9 cellular contexts compared by ENCODE assay signal in the genomic region with DNA sequence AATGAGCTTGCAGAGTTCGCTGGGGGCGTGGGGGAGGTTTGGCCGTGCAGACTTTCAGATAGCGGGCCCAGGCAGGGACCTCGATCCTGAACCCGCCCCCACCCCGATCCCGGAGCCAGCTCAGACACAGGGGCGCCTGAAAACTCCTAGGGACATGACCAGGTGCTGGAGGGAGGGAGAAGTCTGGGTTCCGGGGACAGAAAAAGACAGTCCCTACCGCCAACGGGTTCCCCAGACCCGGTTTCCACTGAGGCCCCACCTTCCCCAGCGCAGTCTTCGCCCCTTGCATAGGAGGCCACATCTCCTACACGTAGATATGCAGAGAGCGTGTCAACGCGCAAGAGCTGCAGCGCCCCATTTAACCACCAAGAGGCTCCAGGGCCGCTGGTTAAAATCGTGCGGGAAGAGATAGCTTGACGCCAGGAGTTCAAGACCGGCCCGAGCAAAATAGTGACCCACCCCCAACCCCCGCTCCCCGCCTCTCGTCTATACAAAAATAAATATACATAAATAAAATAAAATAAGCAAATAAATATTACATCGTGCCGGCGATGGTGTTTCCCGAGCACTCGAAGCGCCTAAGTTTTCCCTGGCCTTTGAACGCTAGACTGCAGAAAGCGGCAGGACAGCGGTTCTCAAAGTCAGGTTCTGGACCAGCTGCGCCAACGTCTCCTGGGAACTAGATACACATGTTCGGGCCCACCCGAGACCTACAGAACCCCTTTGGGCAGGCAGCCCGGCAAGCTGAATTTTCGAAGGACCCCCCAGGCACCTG. TPM values are rescaled to one million over a fixed set of nuclear protein-coding genes. Genes with fewer than 3 reads are reported as not detected.
A peak's percentile ranks its signal among the peaks of the same experiment; 100 is the strongest.
DNase-seq lines count a peak whose midpoint lies in the region; ATAC-seq, FAIRE-seq and TF ChIP-seq lines count a peak whose summit lies in the region.
"Had no signal": no experiment of that assay in that cellular context is flagged by ENCODE, and none has a peak within 500 bp of the region (broad histone marks: within the 10 kb centered on the region; RNA-seq: fewer than 3 reads in every experiment).

No MANE protein-coding gene starts in this region.

- peak overlapping the region; percentile 27 for H3K27ac ChIP-seq in A673 (ENCODE audit: low read depth, low read length, poor library complexity, severe bottlenecking)
- H3K27ac ChIP-seq in HUES6 (ENCODE audit: low read depth, low read length), result no peak overlapping the region
- no peak overlapping the region for H3K27ac ChIP-seq in endothelial cell of umbilical vein (ENCODE audit: insufficient read depth, low read depth, low read length)
- no peak overlapping the region for H3K27ac ChIP-seq in muscle layer of duodenum (ENCODE audit: low read length)

- H3K4me2 ChIP-seq in endothelial cell of umbilical vein (ENCODE audit: insufficient read depth, low read length), result no peak overlapping the region

- CTCF ChIA-PET in A673 (lab: Charles Lee) (interaction anchor here (0.5 to 1.2 kb wide), 5 partner anchors 8 to 87 kb away, joined by 3 to 7 read pairs (median 4); a partner anchor contains a TSS), endothelial cell of umbilical vein (lab: Charles Lee) (interaction anchor here (0.5 to 3.0 kb wide), 10 partner anchors 10 to 141 kb away, joined by 3 to 21 read pairs (median 4); no protein-coding TSS in a partner anchor)

- H3K9me3 ChIP-seq in A673 (ENCODE audit: low read depth, low read length, poor library complexity, severe bottlenecking) (no peaks in the 10 kb centered on the region), HUES6 (ENCODE audit: control insufficient read depth, insufficient read depth, low read depth, low read length) (no peaks in the 10 kb centered on the region), endothelial cell of umbilical vein (replicated peaks; ENCODE audit: control insufficient read depth, insufficient read depth, low read length) (no peaks in the 10 kb centered on the region), muscle layer of duodenum (ENCODE audit: control insufficient read depth in 1 of 2, low read length in 2 of 2) (no peaks in the 10 kb centered on the region)

- dilution Hi-C loops in endothelial cell of umbilical vein (cut with MboI; ENCODE audit: extremely low pct_ligation_motif_present, low sequenced_read_pairs), result no loop called here

- no peaks in the 10 kb centered on the region for H3K9me1 ChIP-seq in endothelial cell of umbilical vein (replicated peaks; ENCODE audit: control insufficient read depth, extremely low read depth, insufficient read depth, low read length)

- no peak for ATAC-seq in GM21423 (IDR thresholded peaks at IDR 0.05; ENCODE audit: unreplicated experiment)
- ATAC-seq in GM18511 (IDR thresholded peaks at IDR 0.05; ENCODE audit: unreplicated experiment), result no peak

- H3K36me3 ChIP-seq in A673 (ENCODE audit: insufficient read depth, low read length, poor library complexity, severe bottlenecking) (no peaks in the 10 kb centered on the region), HUES6 (ENCODE audit: control insufficient read depth, insufficient read depth, low read length) (no peaks in the 10 kb centered on the region), endothelial cell of umbilical vein (ENCODE audit: control insufficient read depth in 2 of 2, extremely low read depth in 1 of 2, insufficient read depth in 2 of 2, low read length in 2 of 2) (no peaks in the 10 kb centered on the region), muscle layer of duodenum (ENCODE audit: control insufficient read depth in 1 of 2, insufficient read depth in 2 of 2, low read length in 2 of 2) (no peaks in the 10 kb centered on the region)

- no peaks in the 10 kb centered on the region for H3K79me2 ChIP-seq in endothelial cell of umbilical vein (ENCODE audit: control insufficient read depth, insufficient read depth, low read length)

- TF ChIP-seq CTCF in A673 (conservative IDR thresholded peaks at IDR 0.05; ENCODE audit: low read depth, low read length) (peak; percentile 33; the same call in 1 of the 2 replicates), endothelial cell of umbilical vein (IDR thresholded peaks at IDR 0.05; ENCODE audit: extremely low read depth in 1 of 2, insufficient read depth in 1 of 2, low read depth in 1 of 2, low read length in 2 of 2) (peak in 1 of 2 donors; percentile 17)

- peak overlapping the region; percentile 50 for H3K9ac ChIP-seq in HUES6 (ENCODE audit: low read length)
- no peak overlapping the region for H3K9ac ChIP-seq in endothelial cell of umbilical vein (replicated peaks; ENCODE audit: extremely low read depth, insufficient read depth, low read length)

- H3K27me3 ChIP-seq in A673 (replicated peaks; ENCODE audit: insufficient read depth, low read depth, low read length, poor library complexity) (no peaks in the 10 kb centered on the region), HUES6 (ENCODE audit: control insufficient read depth, insufficient read depth, low read length) (peaks cover 9% of the 10 kb centered on the region; the same call in 1 of the 2 replicates), endothelial cell of umbilical vein (ENCODE audit: control insufficient read depth in 2 of 2, insufficient read depth in 2 of 2, low read length in 2 of 2) (peaks cover 30 to 32% of the 10 kb centered on the region in 2 experiments), muscle layer of duodenum (ENCODE audit: low read depth, low read length) (peaks cover 22% of the 10 kb centered on the region)

- no peak overlapping the region for H2AFZ ChIP-seq in endothelial cell of umbilical vein (ENCODE audit: low read depth, low read length)

- H3K4me1 ChIP-seq in A673 (ENCODE audit: insufficient read depth, low read length, poor library complexity, severe bottlenecking) (peaks cover 23% of the 10 kb centered on the region), HUES6 (ENCODE audit: control insufficient read depth, insufficient read depth, low read length) (peaks cover 32% of the 10 kb centered on the region), endothelial cell of umbilical vein (ENCODE audit: control insufficient read depth, extremely low read depth, insufficient read depth, low read length) (no peaks in the 10 kb centered on the region), muscle layer of duodenum (ENCODE audit: control insufficient read depth in 1 of 2, insufficient read depth in 2 of 2, low read length in 2 of 2) (peaks cover 0 to 14% of the 10 kb centered on the region in 2 donors)

- POLR2A ChIA-PET in A673 (lab: Charles Lee; ENCODE audit: low non-redundant PET) (no interaction called here), endothelial cell of umbilical vein (lab: Charles Lee) (no interaction called here)

- intact Hi-C loops in A673 (cut with micrococcal nuclease; ENCODE audit: unreplicated experiment) (no loop called here), endothelial cell of umbilical vein (cut with micrococcal nuclease) (no loop called here)

- H4K20me1 ChIP-seq in endothelial cell of umbilical vein (replicated peaks; ENCODE audit: control insufficient read depth, extremely low read depth, insufficient read depth, low read length), result no peaks in the 10 kb centered on the region

- BruUV-seq in A673 (replicated peaks; lab: Mats Ljungman, UMichigan) (no TSS peak), endothelial cell of umbilical vein (replicated peaks; lab: Mats Ljungman, UMichigan) (no TSS peak)

- DNase-seq in A673 (ENCODE audit: low spot score), result peak; percentile 78
- DNase-seq in endothelial cell of umbilical vein (ENCODE audit: low read depth, low spot score), result no peak
- no peak for DNase-seq in ureter (ENCODE audit: low spot score)
- no peak for DNase-seq in NCI-H1092 (lab: John Stamatoyannopoulos, UW)
- DNase-seq: activated CD8-positive, alpha-beta memory T cell treated with anti-CD3 and anti-CD28 coated beads, Interleukin-2, amount 50 U/mL, for 48 hours had no signal

- peak overlapping the region; percentile 37 for H3K4me3 ChIP-seq in A673 (ENCODE audit: low read depth, low read length, poor library complexity, severe bottlenecking)
- peak overlapping the region; percentile 60 for H3K4me3 ChIP-seq in HUES6 (ENCODE audit: low read depth, low read length)
- no peak overlapping the region for H3K4me3 ChIP-seq in endothelial cell of umbilical vein (replicated peaks in 1 of 3; ENCODE audit: insufficient read depth in 1 of 3, low read depth in 1 of 3, low read length in 3 of 3)
- H3K4me3 ChIP-seq in muscle layer of duodenum (ENCODE audit: low read depth in 1 of 2, low read length in 2 of 2), result peak overlapping the region; percentile 50 to 56

- TF ChIP-seq POLR2A in endothelial cell of umbilical vein (IDR thresholded peaks at IDR 0.05; ENCODE audit: low read depth, low read length), result no peak

- no peak for FAIRE-seq in endothelial cell of umbilical vein (lab: Jason Lieb, UNC)

RNA-seq across cellular contexts. Expression of a gene that starts 8.3 kb away (rescaled TPM):
- 24.5 and 32.1 TPM in 2 replicates for total RNA-seq in A673 (2021)
- total RNA-seq in endothelial cell of umbilical vein, result 0.35 and 0.75 TPM in 2 replicates
- polyA plus RNA-seq in endothelial cell of umbilical vein, result 0.18 and 0.19 TPM in 2 replicates
- 0.21 and 0.26 TPM in 2 replicates for polyA plus RNA-seq in endothelial cell of umbilical vein (2011; cell fraction: cytosol; rRNA removed)
- polyA plus RNA-seq in endothelial cell of umbilical vein (2011; cell fraction: nucleus; rRNA removed), result 0.06 and 0.13 TPM in 2 replicates
- 0.19 and 0.67 TPM in 2 replicates for polyA plus RNA-seq in endothelial cell of umbilical vein (2012)
- polyA minus RNA-seq in endothelial cell of umbilical vein, result 0.21 and 0.22 TPM in 2 replicates
- not detected for polyA minus RNA-seq in endothelial cell of umbilical vein (2011; cell fraction: cytosol; rRNA and poly(A)+ RNA removed)
- 0.14 TPM in 1 of 2 replicates, not detected in the other for polyA minus RNA-seq in endothelial cell of umbilical vein (2011; cell fraction: nucleus; rRNA and poly(A)+ RNA removed)
- total RNA-seq in ureter, result 10.7 TPM

RNA-seq across cellular contexts. Expression of a gene that starts 23.7 kb away (rescaled TPM):
- total RNA-seq in A673 (2021) (not detected in 2 replicates), endothelial cell of umbilical vein (0.07 TPM in 1 of 2 replicates, not detected in the other), ureter (0.23 TPM)
- not detected in 2 replicates for polyA plus RNA-seq in endothelial cell of umbilical vein
- not detected in 2 replicates for polyA plus RNA-seq in endothelial cell of umbilical vein (2011; cell fraction: cytosol; rRNA removed)
- not detected in 2 replicates for polyA plus RNA-seq in endothelial cell of umbilical vein (2011; cell fraction: nucleus; rRNA removed)
- polyA plus RNA-seq in endothelial cell of umbilical vein (2012), result not detected in 2 replicates
- polyA minus RNA-seq in endothelial cell of umbilical vein, result not detected in 2 replicates
- polyA minus RNA-seq in endothelial cell of umbilical vein (2011; cell fraction: cytosol; rRNA and poly(A)+ RNA removed), result not detected
- polyA minus RNA-seq in endothelial cell of umbilical vein (2011; cell fraction: nucleus; rRNA and poly(A)+ RNA removed), result not detected in 2 replicates

RNA-seq across cellular contexts. Expression of a gene that starts 58.2 kb away (rescaled TPM):
- total RNA-seq in A673 (2021), result 157 and 164 TPM in 2 replicates
- total RNA-seq in endothelial cell of umbilical vein, result 102 and 114 TPM in 2 replicates
- 157 and 172 TPM in 2 replicates for polyA plus RNA-seq in endothelial cell of umbilical vein
- polyA plus RNA-seq in endothelial cell of umbilical vein (2011; cell fraction: cytosol; rRNA removed), result 176 and 178 TPM in 2 replicates
- polyA plus RNA-seq in endothelial cell of umbilical vein (2011; cell fraction: nucleus; rRNA removed), result 344 and 359 TPM in 2 replicates
- 80.6 and 99.1 TPM in 2 replicates for polyA plus RNA-seq in endothelial cell of umbilical vein (2012)
- polyA minus RNA-seq in endothelial cell of umbilical vein, result 147 and 200 TPM in 2 replicates
- polyA minus RNA-seq in endothelial cell of umbilical vein (2011; cell fraction: cytosol; rRNA and poly(A)+ RNA removed), result 52.9 TPM
- 117 and 126 TPM in 2 replicates for polyA minus RNA-seq in endothelial cell of umbilical vein (2011; cell fraction: nucleus; rRNA and poly(A)+ RNA removed)
- 91.3 TPM for total RNA-seq in ureter

Comparison
In these comparisons a context has a peak if more than half of its experiments do, and no peak if none do; other contexts are left out.
1. H3K4me3 ChIP-seq: peak in A673 (single experiment), HUES6 (single experiment) and muscle layer of duodenum (2 of 2); none in endothelial cell of umbilical vein (0 of 3).